Comparison of ENCODE assay signal across 27 cellular contexts in the genomic region with DNA sequence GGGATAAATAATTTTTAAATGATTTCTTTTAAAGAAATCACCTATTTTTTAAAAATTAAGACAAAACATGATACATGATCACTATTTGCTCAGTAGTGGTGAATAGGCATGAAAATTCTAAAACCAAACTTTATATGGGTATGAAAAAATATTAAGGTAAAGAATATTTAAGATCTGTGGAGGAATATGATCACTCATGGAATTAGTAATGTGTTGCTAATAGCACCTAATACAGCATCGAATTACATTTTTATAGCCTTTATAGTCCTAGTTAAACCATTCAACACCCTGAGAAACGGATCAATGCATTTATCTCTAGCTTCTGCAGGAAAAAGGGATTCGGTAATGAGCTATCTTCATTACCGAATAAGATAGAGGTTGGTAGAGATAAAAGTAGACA.
"Had no signal": no experiment of that assay in that cellular context is flagged by ENCODE, and none has a peak within 500 bp of the region (broad histone marks: within the 10 kb centered on the region; RNA-seq: fewer than 3 reads in every experiment).

No MANE protein-coding gene starts in this region.

- H3K9me3 ChIP-seq: ascending aorta, breast epithelium, gastrocnemius medialis, heart left ventricle had no signal

- H3K27me3 ChIP-seq: ascending aorta, breast epithelium, dorsolateral prefrontal cortex, foreskin keratinocyte, gastrocnemius medialis, heart left ventricle had no signal

- H3K27ac ChIP-seq: ascending aorta, breast epithelium, coronary artery, foreskin keratinocyte, gastrocnemius medialis, heart left ventricle had no signal

- H3K4me3 ChIP-seq: ascending aorta, breast epithelium, coronary artery, dorsolateral prefrontal cortex, gastrocnemius medialis, heart left ventricle had no signal

- DNase-seq: activated CD4-positive, alpha-beta memory T cell treated with anti-CD3 and anti-CD28 coated beads for 36 hours; activated CD4-positive, alpha-beta T cell treated with anti-CD3 and anti-CD28 coated beads for 36 hours; activated CD4-positive, alpha-beta T cell treated with anti-CD3 and anti-CD28 coated beads, Interleukin-2, amount 10 ng/mL, durations not matched to agents 24 days and 14 days; activated CD4-positive, CD25-positive, alpha-beta regulatory T cell; activated CD4-positive, CD25-positive, alpha-beta regulatory T cell treated with anti-CD3 and anti-CD28 coated beads, Interleukin-2, amount 50 U/mL, for 72 hours; activated CD8-positive, alpha-beta memory T cell treated with anti-CD3 and anti-CD28 coated beads, Interleukin-2, amount 10 ng/mL, durations not matched to agents 7 days and 5 days; activated CD8-positive, alpha-beta memory T cell treated with anti-CD3 and anti-CD28 coated beads, Interleukin-2, amount 50 U/mL, for 4 hours; activated CD8-positive, alpha-beta T cell treated with anti-CD3 and anti-CD28 coated beads, Interleukin-2, amount 10 ng/mL, durations not matched to agents 7 days and 5 days; activated gamma-delta T cell; activated naive CD4-positive, alpha-beta T cell; activated naive CD4-positive, alpha-beta T cell treated with anti-CD3 and anti-CD28 coated beads, Interleukin-2, amount 10 ng/mL, durations not matched to agents 7 days and 5 days; activated naive CD8-positive, alpha-beta T cell treated with anti-CD3 and anti-CD28 coated beads, Interleukin-2, amount 10 ng/mL, durations not matched to agents 7 days and 5 days; activated T-cell treated with anti-CD3 and anti-CD28 coated beads, Interleukin-2, amount 50 U/mL, for 1 hour; activated T-cell treated with anti-CD3 and anti-CD28 coated beads, Interleukin-2, amount 50 U/mL, for 48 hours; dorsolateral prefrontal cortex; effector memory CD4-positive, alpha-beta T cell; endodermal cell; foreskin keratinocyte; gastrocnemius medialis; glutamatergic neuron; heart left ventricle; T-helper 2 cell had no signal

- ATAC-seq: activated CD4-positive, alpha-beta T cell treated with anti-CD3 and anti-CD28 coated beads for 36 hours; activated CD8-positive, alpha-beta memory T cell treated with anti-CD3 and anti-CD28 coated beads, Interleukin-2, amount 10 ng/mL, durations not matched to agents 7 days and 5 days; activated CD8-positive, alpha-beta T cell treated with anti-CD3 and anti-CD28 coated beads, Interleukin-2, amount 10 ng/mL, durations not matched to agents 7 days and 5 days; activated naive CD4-positive, alpha-beta T cell treated with anti-CD3 and anti-CD28 coated beads, Interleukin-2, amount 50 U/mL, for 72 hours; esophagus mucosa; foreskin keratinocyte; gastrocnemius medialis; heart left ventricle had no signal

- H3K4me1 ChIP-seq: ascending aorta, breast epithelium, foreskin keratinocyte, gastrocnemius medialis, heart left ventricle had no signal

- H3K36me3 ChIP-seq: ascending aorta, breast epithelium, gastrocnemius medialis, heart left ventricle had no signal
